9 cellular contexts compared by ENCODE assay signal in the genomic region with DNA sequence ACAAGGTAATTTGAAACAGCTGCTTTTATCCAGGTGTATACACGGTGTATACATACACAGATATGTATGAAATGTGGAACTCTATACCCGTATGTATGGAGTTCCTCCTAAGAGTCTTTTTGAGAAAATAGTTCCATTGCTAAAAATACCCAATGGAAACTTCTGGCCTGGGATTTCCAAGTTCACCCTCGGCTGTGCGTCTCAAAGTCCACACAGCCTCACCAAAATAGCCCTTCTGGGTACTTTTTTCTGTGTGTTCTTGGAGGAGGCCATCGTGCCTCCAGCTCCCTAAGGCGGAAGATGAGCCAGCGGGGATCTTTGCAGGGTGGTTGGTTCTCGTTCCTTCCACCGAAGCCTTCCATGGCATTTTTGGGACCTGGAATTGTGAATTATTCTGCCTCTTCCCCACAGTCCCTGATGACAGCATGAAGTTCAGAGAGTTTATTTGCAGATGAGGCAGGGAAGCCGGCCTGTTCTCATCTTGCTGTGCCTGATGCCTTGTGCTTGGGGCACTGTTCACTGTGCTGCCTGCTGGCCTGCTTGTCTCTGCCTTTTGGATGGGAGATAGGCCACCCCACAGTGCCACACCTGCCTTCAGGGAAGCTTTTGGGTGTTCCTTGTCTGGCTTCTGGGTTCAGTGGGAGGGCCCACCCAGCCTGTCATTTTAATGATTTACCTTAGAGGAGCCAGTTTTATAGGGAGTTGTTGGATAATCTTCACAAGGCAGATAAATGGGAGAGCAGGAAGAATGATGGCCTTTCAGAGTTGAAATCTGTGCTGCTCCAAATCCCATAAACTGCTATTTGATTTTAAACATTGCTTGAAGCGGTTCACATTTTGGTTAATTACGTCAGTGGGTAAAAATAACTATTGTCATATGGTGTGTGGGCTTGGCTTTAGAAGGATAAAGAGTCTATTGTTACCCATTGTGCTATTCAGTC.
DNase-seq lines count a peak whose midpoint lies in the region; ATAC-seq and TF ChIP-seq lines count a peak whose summit lies in the region.
"Had no signal": no experiment of that assay in that cellular context is flagged by ENCODE, and none has a peak within 500 bp of the region (broad histone marks: within the 10 kb centered on the region; RNA-seq: fewer than 3 reads in every experiment).

No MANE protein-coding gene starts in this region.

- H3K4me3 Mint-ChIP-seq in natural killer cell treated with Interleukin-12 subunit alpha and Interleukin-12 subunit beta and Interleukin-15 and Interleukin-18, amount 100 ng/mL, for 72 hours, result no peak overlapping the region
- H3K4me3 Mint-ChIP-seq in natural killer cell (no peak overlapping the region), memory B cell (no peak overlapping the region)

- peak overlapping the region; percentile 59 for H3K27ac ChIP-seq in brain microvascular endothelial cell
- H3K27ac ChIP-seq in aorta (ENCODE audit: low read depth in 1 of 2, low read length in 2 of 2), result peak overlapping the region; percentile 16 to 31
- H3K27ac ChIP-seq: upper lobe of right lung had no signal

- H3K27me3 ChIP-seq in brain microvascular endothelial cell (replicated peaks) (no peaks in the 10 kb centered on the region), aorta (ENCODE audit: control insufficient read depth in 1 of 2, insufficient read depth in 2 of 2, low read length in 1 of 2) (no peaks in the 10 kb centered on the region)
- H3K27me3 ChIP-seq: upper lobe of right lung had no signal

- whole genome bisulfite sequencing in aorta, 2 donors, result 18 to 19% methylated on average over 12 of the region's 12 CpGs

- TF ChIP-seq CTCF in natural killer cell (IDR thresholded peaks at IDR 0.05), result no peak
- TF ChIP-seq CTCF in brain microvascular endothelial cell (IDR thresholded peaks at IDR 0.05; ENCODE audit: low read depth, low read length, missing control alignments), result no peak

- in situ Hi-C loops in brain microvascular endothelial cell (cut with HindIII; ENCODE audit: low pct_ligation_motif_present, low sequenced_read_pairs), result loop anchor here (25.0 kb wide), 1 partner anchor 167 kb away; no protein-coding TSS in a partner anchor

- DNase-seq in natural killer cell treated with Interleukin-12 subunit alpha and Interleukin-12 subunit beta and Interleukin-15 and Interleukin-18, amount 100 ng/mL, for 72 hours (ENCODE audit: low spot score), result no peak
- DNase-seq in natural killer cell (no peak), brain microvascular endothelial cell (no peak), memory B cell (ENCODE audit: low spot score in 2 of 2) (no peak), aorta (no peak), NCI-H82 (lab: John Stamatoyannopoulos, UW) (no peak)
- DNase-seq: upper lobe of right lung had no signal

- H3K4me1 ChIP-seq in aorta (ENCODE audit: control insufficient read depth in 1 of 2, insufficient read depth in 2 of 2, low read length in 2 of 2), result no peaks in the 10 kb centered on the region

- H3K36me3 Mint-ChIP-seq in natural killer cell treated with Interleukin-12 subunit alpha and Interleukin-12 subunit beta and Interleukin-15 and Interleukin-18, amount 100 ng/mL, for 72 hours, result no peaks in the 10 kb centered on the region
- no peaks in the 10 kb centered on the region for H3K36me3 Mint-ChIP-seq in natural killer cell
- H3K36me3 Mint-ChIP-seq in memory B cell, result no peaks in the 10 kb centered on the region

- peaks cover 53 to 59% of the 10 kb centered on the region in 2 donors for H3K4me1 Mint-ChIP-seq in natural killer cell treated with Interleukin-12 subunit alpha and Interleukin-12 subunit beta and Interleukin-15 and Interleukin-18, amount 100 ng/mL, for 72 hours (ENCODE audit: low read depth in 2 of 2)
- peaks cover 62 to 86% of the 10 kb centered on the region in 2 donors for H3K4me1 Mint-ChIP-seq in natural killer cell
- H3K4me1 Mint-ChIP-seq in memory B cell, result peaks cover 65% of the 10 kb centered on the region

- peak overlapping the region; percentile 9 to 68 for H3K27ac Mint-ChIP-seq in natural killer cell treated with Interleukin-12 subunit alpha and Interleukin-12 subunit beta and Interleukin-15 and Interleukin-18, amount 100 ng/mL, for 72 hours
- H3K27ac Mint-ChIP-seq in natural killer cell (peak overlapping the region in 1 of 2 donors; percentile 74), memory B cell (peak overlapping the region; percentile 68)

- no peaks in the 10 kb centered on the region for H3K9me3 Mint-ChIP-seq in natural killer cell treated with Interleukin-12 subunit alpha and Interleukin-12 subunit beta and Interleukin-15 and Interleukin-18, amount 100 ng/mL, for 72 hours
- H3K9me3 Mint-ChIP-seq in natural killer cell (no peaks in the 10 kb centered on the region), memory B cell (no peaks in the 10 kb centered on the region)

- H3K9me3 ChIP-seq in aorta (ENCODE audit: control insufficient read depth, low read length), result no peaks in the 10 kb centered on the region
- H3K9me3 ChIP-seq: upper lobe of right lung had no signal

- ATAC-seq in natural killer cell treated with Interleukin-12 subunit alpha and Interleukin-12 subunit beta and Interleukin-15 and Interleukin-18, amount 100 ng/mL, for 72 hours, result no peak
- ATAC-seq in natural killer cell, result no peak
- no peak for ATAC-seq in memory B cell (ENCODE audit: low read depth)
- ATAC-seq in aorta (ENCODE audit: low FRiP score), result no peak
- ATAC-seq in HG03521 (IDR thresholded peaks at IDR 0.05; ENCODE audit: unreplicated experiment), result no peak
- ATAC-seq in GM19328 (IDR thresholded peaks at IDR 0.05; ENCODE audit: unreplicated experiment), result no peak
- ATAC-seq: upper lobe of right lung had no signal

- no peaks in the 10 kb centered on the region for H3K27me3 Mint-ChIP-seq in natural killer cell treated with Interleukin-12 subunit alpha and Interleukin-12 subunit beta and Interleukin-15 and Interleukin-18, amount 100 ng/mL, for 72 hours
- H3K27me3 Mint-ChIP-seq in natural killer cell (ENCODE audit: low read depth in 2 of 2) (no peaks in the 10 kb centered on the region), memory B cell (no peaks in the 10 kb centered on the region)

- H3K36me3 ChIP-seq in brain microvascular endothelial cell (replicated peaks), result no peaks in the 10 kb centered on the region
- H3K36me3 ChIP-seq in aorta (ENCODE audit: control insufficient read depth in 1 of 2, insufficient read depth in 2 of 2, low read length in 1 of 2), result no peaks in the 10 kb centered on the region
- H3K36me3 ChIP-seq: upper lobe of right lung had no signal

- intact Hi-C loops in natural killer cell (cut with micrococcal nuclease) (loop anchor here (5.0 kb wide), 1 partner anchor 42 kb away; no protein-coding TSS in a partner anchor), aorta (cut with DNase I) (loop anchor here in 1 of 2 donors (10.0 kb wide), 1 partner anchor 259 kb away; a partner anchor contains a TSS)

- H3K4me3 ChIP-seq in brain microvascular endothelial cell (ENCODE audit: low read depth, low read length) (no peak overlapping the region), aorta (ENCODE audit: low read length in 2 of 2) (no peak overlapping the region)
- H3K4me3 ChIP-seq: upper lobe of right lung had no signal
